Comparison of ENCODE assay signal across 1 cellular context in genomic region chr20:36046073-36046798, GRCh38.
TF ChIP-seq lines count a peak whose summit lies in the region.
"Not testable (repeated sequence)": the region's sequence is repeated elsewhere in the genome, so short reads cannot be mapped to it uniquely, and the experiment has no call there.

No MANE protein-coding gene starts in this region.

TF ChIP-seq in HepG2, 621 proteins besides CTCF, POLR2A, EP300 and RAD21:
- not testable (repeated sequence) for TF ChIP-seq ZHX2 (IDR thresholded peaks at IDR 0.05; ENCODE audit: low read depth); SOX13 (IDR thresholded peaks at IDR 0.05)
- TF ChIP-seq ZHX2 (CRISPR knock-in tag; IDR thresholded peaks at IDR 0.05; ENCODE audit: borderline replicate concordance) (peak; percentile 33; the same call in 1 of the 2 replicates), BRF2 (CRISPR knock-in tag; IDR thresholded peaks at IDR 0.05) (peak; percentile 34; the same call in 1 of the 2 replicates), SOX13 (CRISPR knock-in tag; conservative IDR thresholded peaks at IDR 0.05 in 1 of 2, IDR thresholded peaks at IDR 0.05 in 1 of 2) (peak in 1 of 2 experiments; percentile 27; a peak in 1 of 4 replicates), SMYD3 (CRISPR knock-in tag; IDR thresholded peaks at IDR 0.05) (0 out of 2 replicates have a peak, but pooled peaks have one; percentile 26), FOXK2 (IDR thresholded peaks at IDR 0.05) (0 out of 2 replicates have a peak, but pooled peaks have one; percentile 14), PAF1 (CRISPR knock-in tag; IDR thresholded peaks at IDR 0.05) (0 out of 2 replicates have a peak, but pooled peaks have one; percentile 55), RBFOX2 (IDR thresholded peaks at IDR 0.05; ENCODE audit: low read depth, low read length) (peak; percentile 66), ZMAT3 (CRISPR knock-in tag; conservative IDR thresholded peaks at IDR 0.05) (0 out of 2 replicates have a peak, but pooled peaks have one; percentile 41), ZC3H13 (CRISPR knock-in tag; IDR thresholded peaks at IDR 0.05) (peak; percentile 88), MBD4 (IDR thresholded peaks at IDR 0.05; ENCODE audit: borderline replicate concordance, low read length) (peak; percentile 79; the same call in 1 of the 2 replicates)
